Comparison of ENCODE assay signal across 18 cellular contexts in genomic region chr3:72017935-72018334, GRCh38.
"Had no signal": no experiment of that assay in that cellular context is flagged by ENCODE, and none has a peak within 500 bp of the region (broad histone marks: within the 10 kb centered on the region; RNA-seq: fewer than 3 reads in every experiment).

No MANE protein-coding gene starts in this region.

- H3K9me3 Mint-ChIP-seq: stimulated activated memory B cell treated with anti-CD40 and anti-IgM and Interleukin-4, amounts not matched to agents 10 μg/mL and 1 μg/mL and 100 μg/mL, for 72 hours had no signal

- H3K4me1 ChIP-seq: adrenal gland, colonic mucosa, parathyroid adenoma had no signal

- H3K9ac ChIP-seq: parathyroid adenoma had no signal

- DNase-seq: activated CD4-positive, alpha-beta T cell treated with anti-CD3 and anti-CD28 coated beads, Interleukin-2, amount 50 U/mL, for 48 hours; activated CD4-positive, CD25-positive, alpha-beta regulatory T cell treated with anti-CD3 and anti-CD28 coated beads, Interleukin-2, amount 50 U/mL, for 72 hours; activated naive CD4-positive, alpha-beta T cell treated with anti-CD3 and anti-CD28 coated beads, Interleukin-2, amount 10 ng/mL, durations not matched to agents 7 days and 5 days; activated T-cell treated with anti-CD3 and anti-CD28 coated beads, Interleukin-2, amount 50 U/mL, for 1 hour; caudate nucleus; colonic mucosa; esophagus squamous epithelium; hippocampal formation; kidney; substantia nigra; T1000; transverse colon had no signal

- H3K36me3 ChIP-seq: adrenal gland, colonic mucosa, esophagus squamous epithelium, transverse colon had no signal

- H3K27me3 Mint-ChIP-seq: activated naive CD4-positive, alpha-beta T cell treated with anti-CD3 and anti-CD28 coated beads, Interleukin-2, amount 10 ng/mL, durations not matched to agents 7 days and 5 days; memory B cell had no signal

- H3K9me3 ChIP-seq: adrenal gland, colonic mucosa, esophagus squamous epithelium, transverse colon had no signal

- H3K27ac ChIP-seq: adrenal gland, colonic mucosa, esophagus squamous epithelium, parathyroid adenoma, SK-N-MC, transverse colon had no signal

- ATAC-seq: activated CD8-positive, alpha-beta memory T cell treated with anti-CD3 and anti-CD28 coated beads, Interleukin-2, amount 10 ng/mL, durations not matched to agents 7 days and 5 days; stimulated activated memory B cell treated with anti-CD40 and anti-IgM and Interleukin-4, amounts not matched to agents 10 μg/mL and 1 μg/mL and 100 μg/mL, for 72 hours had no signal

- H3K36me3 Mint-ChIP-seq: activated naive CD4-positive, alpha-beta T cell treated with anti-CD3 and anti-CD28 coated beads, Interleukin-2, amount 10 ng/mL, durations not matched to agents 7 days and 5 days; memory B cell; stimulated activated memory B cell treated with anti-CD40 and anti-IgM and Interleukin-4, amounts not matched to agents 10 μg/mL and 1 μg/mL and 100 μg/mL, for 72 hours had no signal

- H3K4me3 Mint-ChIP-seq: activated CD8-positive, alpha-beta memory T cell treated with anti-CD3 and anti-CD28 coated beads, Interleukin-2, amount 10 ng/mL, durations not matched to agents 7 days and 5 days; activated naive CD4-positive, alpha-beta T cell treated with anti-CD3 and anti-CD28 coated beads, Interleukin-2, amount 10 ng/mL, durations not matched to agents 7 days and 5 days; memory B cell; stimulated activated memory B cell treated with anti-CD40 and anti-IgM and Interleukin-4, amounts not matched to agents 10 μg/mL and 1 μg/mL and 100 μg/mL, for 72 hours had no signal

- H3K4me1 Mint-ChIP-seq: activated naive CD4-positive, alpha-beta T cell treated with anti-CD3 and anti-CD28 coated beads, Interleukin-2, amount 10 ng/mL, durations not matched to agents 7 days and 5 days; memory B cell had no signal

- H3K27me3 ChIP-seq: adrenal gland, colonic mucosa, esophagus squamous epithelium, transverse colon had no signal

- H2AFZ ChIP-seq: parathyroid adenoma had no signal

- H3K27ac Mint-ChIP-seq: activated CD8-positive, alpha-beta memory T cell treated with anti-CD3 and anti-CD28 coated beads, Interleukin-2, amount 10 ng/mL, durations not matched to agents 7 days and 5 days; activated naive CD4-positive, alpha-beta T cell treated with anti-CD3 and anti-CD28 coated beads, Interleukin-2, amount 10 ng/mL, durations not matched to agents 7 days and 5 days; memory B cell; stimulated activated memory B cell treated with anti-CD40 and anti-IgM and Interleukin-4, amounts not matched to agents 10 μg/mL and 1 μg/mL and 100 μg/mL, for 72 hours had no signal

- H3K4me3 ChIP-seq: adrenal gland, colonic mucosa, esophagus squamous epithelium, SK-N-MC, transverse colon had no signal

- H3K79me2 ChIP-seq: parathyroid adenoma had no signal
